In genomic region chr19:4547303-4548237, GRCh38 we compare ENCODE assay signal across 9 cellular contexts. TPM values are rescaled to one million over a fixed set of nuclear protein-coding genes. Genes with fewer than 3 reads are reported as not detected.
DNase-seq lines count a peak whose midpoint lies in the region; ATAC-seq and TF ChIP-seq lines count a peak whose summit lies in the region.
"Had no signal": no experiment of that assay in that cellular context is flagged by ENCODE, and none has a peak within 500 bp of the region (broad histone marks: within the 10 kb centered on the region; RNA-seq: fewer than 3 reads in every experiment).

No MANE protein-coding gene starts in this region.

- peaks cover 0 to 81% of the 10 kb centered on the region in 2 donors for H3K36me3 ChIP-seq in left lung
- no peaks in the 10 kb centered on the region for H3K36me3 ChIP-seq in Peyer's patch

- peak; percentile 77 for ATAC-seq in left lung
- ATAC-seq in GM18858 (IDR thresholded peaks at IDR 0.05; ENCODE audit: unreplicated experiment), result no peak
- no peak for ATAC-seq in GM21737 (IDR thresholded peaks at IDR 0.05; ENCODE audit: unreplicated experiment)
- no peak for ATAC-seq in HG03095 (IDR thresholded peaks at IDR 0.05; ENCODE audit: unreplicated experiment)

- H3K27me3 ChIP-seq in HL-60 (ENCODE audit: insufficient read depth, poor library complexity, severe bottlenecking) (no peaks in the 10 kb centered on the region), left lung (no peaks in the 10 kb centered on the region), Peyer's patch (no peaks in the 10 kb centered on the region)

- H3K9me3 ChIP-seq in left lung (no peaks in the 10 kb centered on the region), Peyer's patch (no peaks in the 10 kb centered on the region)

- TF ChIP-seq CTCF in HL-60 (IDR thresholded peaks at IDR 0.05; ENCODE audit: insufficient read depth, low read length) (peak; percentile 35), left lung (IDR thresholded peaks at IDR 0.05) (peak in 1 of 2 donors; percentile 38), Peyer's patch (IDR thresholded peaks at IDR 0.05) (peak in 2 of 6 experiments; percentile 25 to 34)

- H3K27ac Mint-ChIP-seq in activated naive CD4-positive, alpha-beta T cell treated with anti-CD3 and anti-CD28 coated beads, Interleukin-2, amount 50 U/mL, for 24 hours, result peak overlapping the region; percentile 17
- H3K27ac Mint-ChIP-seq: IgD-negative memory B cell had no signal

- H3K36me3 Mint-ChIP-seq in activated naive CD4-positive, alpha-beta T cell treated with anti-CD3 and anti-CD28 coated beads, Interleukin-2, amount 50 U/mL, for 24 hours, result no peaks in the 10 kb centered on the region
- H3K36me3 Mint-ChIP-seq: IgD-negative memory B cell had no signal

- H3K4me3 ChIP-seq in HL-60 (replicated peaks; ENCODE audit: insufficient read depth, low read length) (no peak overlapping the region), left lung (no peak overlapping the region), Peyer's patch (no peak overlapping the region)

- H3K9me3 Mint-ChIP-seq in activated naive CD4-positive, alpha-beta T cell treated with anti-CD3 and anti-CD28 coated beads, Interleukin-2, amount 50 U/mL, for 24 hours, result no peaks in the 10 kb centered on the region
- H3K9me3 Mint-ChIP-seq: IgD-negative memory B cell had no signal

- intact Hi-C loops in left lung (cut with DNase I), result no loop called here

- peak; percentile 46 for DNase-seq in D341Med (ENCODE audit: low spot score)
- peak in 1 of 2 experiments; percentile 72 for DNase-seq in HL-60 (ENCODE audit: low read depth in 1 of 2, low spot score in 1 of 2)
- peak in 1 of 2 donors; percentile 68 for DNase-seq in left lung
- no peak for DNase-seq in Peyer's patch

- no peaks in the 10 kb centered on the region for H3K27me3 Mint-ChIP-seq in activated naive CD4-positive, alpha-beta T cell treated with anti-CD3 and anti-CD28 coated beads, Interleukin-2, amount 50 U/mL, for 24 hours

- H3K4me1 ChIP-seq in left lung (peaks cover 0 to 39% of the 10 kb centered on the region in 2 donors), Peyer's patch (no peaks in the 10 kb centered on the region)

- no peak for TF ChIP-seq POLR2A in Peyer's patch (IDR thresholded peaks at IDR 0.05)

- no peaks in the 10 kb centered on the region for H3K4me1 Mint-ChIP-seq in activated naive CD4-positive, alpha-beta T cell treated with anti-CD3 and anti-CD28 coated beads, Interleukin-2, amount 50 U/mL, for 24 hours
- H3K4me1 Mint-ChIP-seq: IgD-negative memory B cell had no signal

- H3K27ac ChIP-seq in HL-60 (replicated peaks) (no peak overlapping the region), left lung (no peak overlapping the region), Peyer's patch (no peak overlapping the region)

- no peak overlapping the region for H3K4me3 Mint-ChIP-seq in activated naive CD4-positive, alpha-beta T cell treated with anti-CD3 and anti-CD28 coated beads, Interleukin-2, amount 50 U/mL, for 24 hours

RNA-seq across cellular contexts. Expression of gene LRG1, which starts 7.7 kb away (rescaled TPM):
- 10 to 100 TPM; 11.2 to 17.9 TPM for total RNA-seq in left lung
- total RNA-seq in Peyer's patch, result 1 to 10 TPM; 1.7 to 3.5 (median 3.0) TPM

RNA-seq across cellular contexts. Expression of gene SEMA6B, which starts 11.9 kb away (rescaled TPM):
- total RNA-seq in left lung (10 to 100 TPM in 1 of 2 donors, 1 to 10 TPM in 1; 4.8 to 24.7 TPM), Peyer's patch (1 to 10 TPM; 1.2 to 9.9 (median 3.2) TPM)

RNA-seq across cellular contexts. Expression of gene PLIN5, which starts 12.5 kb away (rescaled TPM):
- total RNA-seq in left lung (10 to 100 TPM in 1 of 2 donors, 1 to 10 TPM in 1; 8.4 to 15.9 TPM), Peyer's patch (1 to 10 TPM in 2 of 4 donors, not detected in 2; 2.1 to 3.2 TPM)

RNA-seq across cellular contexts. Expression of gene PLIN4, which starts 29.3 kb away (rescaled TPM):
- total RNA-seq in left lung, result 1 to 10 TPM; 1.2 to 4.0 TPM
- 1 to 10 TPM in 3 of 4 donors, under 1 TPM in 1; 0.83 to 5.1 (median 2.3) TPM for total RNA-seq in Peyer's patch
